8 cellular contexts compared by ENCODE assay signal in genomic region chr2:21422050-21422449, GRCh38.
DNase-seq lines count a peak whose midpoint lies in the region; ATAC-seq and TF ChIP-seq lines count a peak whose summit lies in the region.

No MANE protein-coding gene starts in this region.

- DNase-seq in DMS 273 treated with DMSO at 0.1 percent for 48 hours (lab: John Stamatoyannopoulos, UW) (peak; percentile 9), Karpas-422 (peak; percentile 86), amniotic epithelial cell (ENCODE audit: low read depth) (peak; percentile 5), progenitor cell of endocrine pancreas (ENCODE audit: low spot score, unreplicated experiment) (no peak), HFFc6 (no peak), Kasumi-1 (lab: John Stamatoyannopoulos, UW) (no peak)

- no peak overlapping the region for H3K27ac ChIP-seq in Karpas-422 (ENCODE audit: low read length)

- no peak overlapping the region for H2AFZ ChIP-seq in Karpas-422 (ENCODE audit: low read length)

- H3K9me3 ChIP-seq in Karpas-422 (ENCODE audit: low read length): no peaks in the 10 kb centered on the region

- H3K27ac Mint-ChIP-seq in progenitor cell of endocrine pancreas (peak overlapping the region; percentile 8), HFFc6 (no peak overlapping the region)

- TF ChIP-seq CTCF in progenitor cell of endocrine pancreas (IDR thresholded peaks at IDR 0.05; ENCODE audit: unreplicated experiment) (peak; percentile 62), HFFc6 (IDR thresholded peaks at IDR 0.05) (no peak; the same call in 1 of the 2 replicates)

- H3K36me3 Mint-ChIP-seq in progenitor cell of endocrine pancreas (ENCODE audit: insufficient read depth) (no peaks in the 10 kb centered on the region), HFFc6 (ENCODE audit: low read depth) (no peaks in the 10 kb centered on the region)

- no peaks in the 10 kb centered on the region for H3K27me3 Mint-ChIP-seq in progenitor cell of endocrine pancreas
- no peaks in the 10 kb centered on the region for H3K27me3 Mint-ChIP-seq in HFFc6 (ENCODE audit: insufficient read depth)

- no peak overlapping the region for H3K9ac ChIP-seq in Karpas-422 (ENCODE audit: low read length)

- no peak overlapping the region for H3K4me3 Mint-ChIP-seq in progenitor cell of endocrine pancreas (ENCODE audit: low read depth)
- no peak overlapping the region for H3K4me3 Mint-ChIP-seq in HFFc6

- no peak overlapping the region for H3K4me3 ChIP-seq in Karpas-422 (ENCODE audit: low read length)

- H3K4me1 Mint-ChIP-seq in progenitor cell of endocrine pancreas (ENCODE audit: low read depth) (peaks cover 37% of the 10 kb centered on the region), HFFc6 (ENCODE audit: low read depth) (no peaks in the 10 kb centered on the region)

- no peaks in the 10 kb centered on the region for H4K20me1 ChIP-seq in Karpas-422 (ENCODE audit: insufficient read depth, low read depth, low read length)

- ATAC-seq in GM18858 (IDR thresholded peaks at IDR 0.05; ENCODE audit: unreplicated experiment): peak; percentile 66
- ATAC-seq in GM18873 (IDR thresholded peaks at IDR 0.05; ENCODE audit: low FRiP score, unreplicated experiment): no peak

- no peaks in the 10 kb centered on the region for H3K9me2 ChIP-seq in Karpas-422 (replicated peaks; ENCODE audit: insufficient read depth, low read length)

- no peaks in the 10 kb centered on the region for H3K79me2 ChIP-seq in Karpas-422 (ENCODE audit: low read length)

- H3K36me3 ChIP-seq in Karpas-422 (ENCODE audit: insufficient read depth, low read length): no peaks in the 10 kb centered on the region

- no peak overlapping the region for H3K4me2 ChIP-seq in Karpas-422 (ENCODE audit: low read depth, low read length, poor library complexity, severe bottlenecking)

- no peaks in the 10 kb centered on the region for H3K4me1 ChIP-seq in Karpas-422 (ENCODE audit: low read length)

- no peaks in the 10 kb centered on the region for H3K9me3 Mint-ChIP-seq in progenitor cell of endocrine pancreas (ENCODE audit: low read depth)
- peaks cover 25% of the 10 kb centered on the region for H3K9me3 Mint-ChIP-seq in HFFc6

- no peaks in the 10 kb centered on the region for H3K27me3 ChIP-seq in Karpas-422 (ENCODE audit: low read length)

Comparison
In these comparisons a context has a peak if more than half of its experiments do, and no peak if none do; other contexts are left out.
1. DNase-seq: peak in DMS 273 treated with DMSO at 0.1 percent for 48 hours (single experiment), Karpas-422 (single experiment) and amniotic epithelial cell (single experiment); none in progenitor cell of endocrine pancreas (single experiment), HFFc6 (single experiment) and Kasumi-1 (0 of 2).